10 cellular contexts compared by ENCODE assay signal in genomic region chr9:127953768-127954505, GRCh38. TPM values are rescaled to one million over a fixed set of nuclear protein-coding genes. Genes with fewer than 3 reads are reported as not detected.
DNase-seq lines count a peak whose midpoint lies in the region; ATAC-seq and TF ChIP-seq lines count a peak whose summit lies in the region.
"Had no signal": no experiment of that assay in that cellular context is flagged by ENCODE, and none has a peak within 500 bp of the region (broad histone marks: within the 10 kb centered on the region; RNA-seq: fewer than 3 reads in every experiment).

No MANE protein-coding gene starts in this region.

- H3K9me3 ChIP-seq in endodermal cell (ENCODE audit: control insufficient read depth, low read length) (no peaks in the 10 kb centered on the region), uterus (no peaks in the 10 kb centered on the region)

- peak; percentile 30 for DNase-seq in stimulated activated CD4-positive, alpha-beta T cell treated with anti-CD3 and anti-CD28 coated beads, Interleukin-4, amount 100 ng/mL, for 1 hour
- DNase-seq in stimulated activated CD4-positive, alpha-beta T cell treated with anti-CD3 and anti-CD28 coated beads, Interleukin-15, amount 100 ng/mL, for 24 hours = no peak
- no peak for DNase-seq in endodermal cell
- DNase-seq in uterus = no peak
- no peak for DNase-seq in midbrain (lab: John Stamatoyannopoulos, UW)
- DNase-seq: mesendoderm, NCI-H510A, T1000 had no signal

- no peak for TF ChIP-seq POLR2A in uterus (IDR thresholded peaks at IDR 0.05)

- no peaks in the 10 kb centered on the region for H3K27me3 Mint-ChIP-seq in endodermal cell (ENCODE audit: insufficient read depth)

- no peaks in the 10 kb centered on the region for H3K9me3 Mint-ChIP-seq in endodermal cell

- H3K4me3 ChIP-seq in endodermal cell (ENCODE audit: low read length) = no peak overlapping the region
- H3K4me3 ChIP-seq in uterus = no peak overlapping the region

- H3K27me3 ChIP-seq in endodermal cell (ENCODE audit: control insufficient read depth, insufficient read depth, low read length, poor library complexity, severe bottlenecking) (no peaks in the 10 kb centered on the region), uterus (no peaks in the 10 kb centered on the region)

- 93 to 97% methylated on average over 12 to 17 of the region's 17 CpGs for WGBS in endodermal cell (ENCODE audit: insufficient coverage in 1 of 2, insufficient read length in 1 of 2), 2 experiments

- H3K9ac ChIP-seq in endodermal cell (ENCODE audit: extremely low read depth, low read length, poor library complexity, severe bottlenecking) = no peak overlapping the region

- H3K4me1 ChIP-seq in endodermal cell (ENCODE audit: control insufficient read depth, insufficient read depth, low read length) (peaks cover 5% of the 10 kb centered on the region), uterus (peaks cover 6 to 14% of the 10 kb centered on the region in 2 donors)

- no peak overlapping the region for H3K4me3 Mint-ChIP-seq in endodermal cell
- H3K4me3 Mint-ChIP-seq: CD14-positive monocyte had no signal

- no peak for ATAC-seq in GM21360 (IDR thresholded peaks at IDR 0.05; ENCODE audit: unreplicated experiment)

- intact Hi-C loops in uterus (cut with DNase I; ENCODE audit: low total_unique reads) = no loop called here

- H3K36me3 ChIP-seq in endodermal cell (ENCODE audit: control insufficient read depth, insufficient read depth, low read length) = no peaks in the 10 kb centered on the region
- no peaks in the 10 kb centered on the region for H3K36me3 ChIP-seq in uterus

- H3K27ac Mint-ChIP-seq in endodermal cell = peak overlapping the region; percentile 21
- H3K27ac Mint-ChIP-seq: CD14-positive monocyte had no signal

- H3K27ac ChIP-seq in endodermal cell (ENCODE audit: low read depth, low read length) = no peak overlapping the region
- peak overlapping the region; percentile 66 to 70 for H3K27ac ChIP-seq in uterus

- H3K4me1 Mint-ChIP-seq in endodermal cell = peaks cover 11% of the 10 kb centered on the region

- TF ChIP-seq CTCF in endodermal cell (conservative IDR thresholded peaks at IDR 0.05) (no peak), uterus (IDR thresholded peaks at IDR 0.05) (no peak)

- peaks cover 11% of the 10 kb centered on the region for H3K36me3 Mint-ChIP-seq in endodermal cell (ENCODE audit: low read depth)

RNA-seq across cellular contexts. Expression of gene DPM2, which starts 16.3 kb away (rescaled TPM):
- total RNA-seq in endodermal cell (10 to 100 TPM; 45.7 TPM), uterus (10 to 100 TPM in 3 of 4 donors, 1 to 10 TPM in 1; 6.7 to 33.1 (median 15.9) TPM)
- 39.5 TPM for polyA plus RNA-seq in endodermal cell (2013, experiment 1 of 2)
- 35.1 TPM for polyA plus RNA-seq in endodermal cell (2013, experiment 2 of 2)

RNA-seq across cellular contexts. Expression of gene PIP5KL1, which starts 23.4 kb away (rescaled TPM):
- total RNA-seq in endodermal cell (1 to 10 TPM; 6.6 to 9.3 TPM), uterus (10 to 100 TPM in 1 of 4 donors, 1 to 10 TPM in 2, not detected in 1; 2.9 to 11.3 (median 3.2) TPM)
- polyA plus RNA-seq in endodermal cell (2013, experiment 1 of 2) = 3.7 TPM
- 3.3 TPM for polyA plus RNA-seq in endodermal cell (2013, experiment 2 of 2)

RNA-seq across cellular contexts. Expression of gene EEIG1, which starts 26.9 kb away (rescaled TPM):
- total RNA-seq in endodermal cell (10 to 100 TPM; 56.7 to 60.8 TPM), uterus (100 to 1,000 TPM in 1 of 4 donors, 10 to 100 TPM in 2, 1 to 10 TPM in 1; 5.0 to 140 (median 19.3) TPM)
- 21.5 TPM for polyA plus RNA-seq in endodermal cell (2013, experiment 1 of 2)
- polyA plus RNA-seq in endodermal cell (2013, experiment 2 of 2) = 20.4 TPM

RNA-seq across cellular contexts. Expression of gene ST6GALNAC4, which starts 37.1 kb away (rescaled TPM):
- total RNA-seq in endodermal cell (10 to 100 TPM in 1 of 2 donors, 1 to 10 TPM in 1; 8.3 to 12.7 TPM), uterus (10 to 100 TPM in 3 of 4 donors, under 1 TPM in 1; 0.59 to 41.7 (median 20.7) TPM)
- 14.6 TPM for polyA plus RNA-seq in endodermal cell (2013, experiment 1 of 2)
- polyA plus RNA-seq in endodermal cell (2013, experiment 2 of 2) = 15.4 TPM

RNA-seq across cellular contexts. Expression of gene ST6GALNAC6, which starts 54.5 kb away (rescaled TPM):
- total RNA-seq in endodermal cell (10 to 100 TPM; 42.3 to 44.2 TPM), uterus (100 to 1,000 TPM in 3 of 4 donors, 10 to 100 TPM in 1; 37.7 to 133 (median 111) TPM)
- 25.4 TPM for polyA plus RNA-seq in endodermal cell (2013, experiment 1 of 2)
- 26.0 TPM for polyA plus RNA-seq in endodermal cell (2013, experiment 2 of 2)
